In the genomic region with DNA sequence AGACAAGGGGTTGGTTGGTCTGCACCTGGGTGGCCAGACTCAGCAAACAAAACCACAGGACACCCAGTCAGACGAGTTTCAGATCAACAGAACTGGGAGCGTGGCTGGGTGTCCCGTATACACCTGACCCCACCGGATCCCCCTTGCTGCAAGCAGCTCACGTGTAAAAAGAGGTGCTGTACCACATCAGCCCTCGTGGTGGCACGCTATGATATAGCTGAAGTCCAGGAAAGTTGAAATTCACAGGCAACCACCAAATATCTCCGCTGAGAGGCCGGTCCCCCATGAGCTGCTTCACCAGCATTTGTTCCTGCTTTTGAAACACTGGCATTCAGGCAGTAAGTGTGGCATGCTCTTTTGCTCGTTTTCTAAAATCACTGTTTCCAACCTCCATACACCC, we compare ENCODE assay signal across 14 cellular contexts.
DNase-seq lines count a peak whose midpoint lies in the region; ATAC-seq and TF ChIP-seq lines count a peak whose summit lies in the region.
"Had no signal": no experiment of that assay in that cellular context is flagged by ENCODE, and none has a peak within 500 bp of the region (broad histone marks: within the 10 kb centered on the region; RNA-seq: fewer than 3 reads in every experiment).

No MANE protein-coding gene starts in this region.

- H3K9me3 ChIP-seq in HUES48 (ENCODE audit: control insufficient read depth, insufficient read depth, low read length) = peaks cover 95% of the 10 kb centered on the region
- H3K9me3 ChIP-seq in PC-3 (ENCODE audit: low read length) = peaks cover 9% of the 10 kb centered on the region; the same call in 1 of the 2 replicates
- peaks cover 1% of the 10 kb centered on the region for H3K9me3 ChIP-seq in aorta (ENCODE audit: control insufficient read depth, low read length)

- DNase-seq in PC-3 (peak; percentile 4), endothelial cell (ENCODE audit: low spot score) (no peak), superior temporal gyrus (ENCODE audit: extremely low spot score) (no peak), aorta (no peak)
- no peak for DNase-seq in activated T-cell treated with anti-CD3 and anti-CD28 coated beads, Interleukin-2, amount 50 U/mL, for 48 hours
- DNase-seq: activated naive CD8-positive, alpha-beta T cell treated with anti-CD3 and anti-CD28 coated beads for 36 hours; effector CD8-positive, alpha-beta T cell; mesendoderm; NCI-H1436 treated with DMSO at 0.1 percent for 48 hours; NCI-H524 treated with DMSO at 0.1 percent for 48 hours had no signal

- no peaks in the 10 kb centered on the region for H4K20me1 ChIP-seq in PC-3 (ENCODE audit: low read length)

- H3K36me3 ChIP-seq in HUES48 (ENCODE audit: control insufficient read depth, insufficient read depth, low read length) (no peaks in the 10 kb centered on the region), PC-3 (ENCODE audit: low read depth, low read length) (no peaks in the 10 kb centered on the region), aorta (ENCODE audit: control insufficient read depth in 1 of 2, insufficient read depth in 2 of 2, low read length in 1 of 2) (no peaks in the 10 kb centered on the region)
- H3K36me3 ChIP-seq: tibial nerve had no signal

- H3K9me3 Mint-ChIP-seq in endothelial cell (ENCODE audit: unreplicated experiment) = peaks cover 49% of the 10 kb centered on the region
- H3K9me3 Mint-ChIP-seq: activated naive CD8-positive, alpha-beta T cell treated with anti-CD3 and anti-CD28 coated beads for 36 hours had no signal

- peak overlapping the region; percentile 62 for H3K4me3 Mint-ChIP-seq in endothelial cell (ENCODE audit: unreplicated experiment)
- H3K4me3 Mint-ChIP-seq: activated naive CD8-positive, alpha-beta T cell treated with anti-CD3 and anti-CD28 coated beads for 36 hours had no signal

- H3K27ac ChIP-seq in HUES48 (ENCODE audit: low read depth, low read length) (no peak overlapping the region), PC-3 (ENCODE audit: low read length) (no peak overlapping the region), aorta (ENCODE audit: low read depth in 1 of 2, low read length in 2 of 2) (no peak overlapping the region)
- H3K27ac ChIP-seq: C4-2B, tibial nerve had no signal

- 53 to 60% methylated on average over 10 of the region's 10 CpGs for WGBS in aorta, 2 donors

- intact Hi-C loops in PC-3 (cut with micrococcal nuclease) = no loop called here
- intact Hi-C loops in aorta (cut with DNase I) = no loop called here

- H3F3A ChIP-seq in PC-3 (ENCODE audit: low read length, unreplicated experiment) = no peaks in the 10 kb centered on the region

- no peaks in the 10 kb centered on the region for H3K4me1 Mint-ChIP-seq in endothelial cell (ENCODE audit: unreplicated experiment)
- H3K4me1 Mint-ChIP-seq: activated naive CD8-positive, alpha-beta T cell treated with anti-CD3 and anti-CD28 coated beads for 36 hours had no signal

- no peaks in the 10 kb centered on the region for H3K27me3 ChIP-seq in HUES48 (ENCODE audit: control insufficient read depth, insufficient read depth, low read length)
- H3K27me3 ChIP-seq in PC-3 (ENCODE audit: low read length) = no peaks in the 10 kb centered on the region
- H3K27me3 ChIP-seq in aorta (ENCODE audit: control insufficient read depth in 1 of 2, insufficient read depth in 2 of 2, low read length in 1 of 2) = no peaks in the 10 kb centered on the region
- H3K27me3 ChIP-seq: tibial nerve had no signal

- H3K79me2 ChIP-seq in PC-3 (ENCODE audit: low read length) = no peaks in the 10 kb centered on the region

- H3K9me2 ChIP-seq in PC-3 (replicated peaks; ENCODE audit: low read length) = no peaks in the 10 kb centered on the region

- no TSS peak for BruUV-seq in PC-3 (replicated peaks; lab: Mats Ljungman, UMichigan)

- peaks cover 24% of the 10 kb centered on the region for H3K27me3 Mint-ChIP-seq in endothelial cell (ENCODE audit: unreplicated experiment)
- H3K27me3 Mint-ChIP-seq: activated naive CD8-positive, alpha-beta T cell treated with anti-CD3 and anti-CD28 coated beads for 36 hours had no signal

- no peak overlapping the region for H2AFZ ChIP-seq in PC-3 (ENCODE audit: low read length)

- no peak overlapping the region for H3K4me2 ChIP-seq in PC-3 (ENCODE audit: low read length)

- CTCF ChIA-PET in PC-3 (lab: Charles Lee) = no interaction called here

- TF ChIP-seq CTCF in GM12873 (IDR thresholded peaks at IDR 0.05; ENCODE audit: insufficient read depth, low read depth, low read length, missing control alignments) (peak; percentile 14), PC-3 (conservative IDR thresholded peaks at IDR 0.05; ENCODE audit: low read depth, low read length) (no peak), endothelial cell (IDR thresholded peaks at IDR 0.05; ENCODE audit: unreplicated experiment) (no peak)

- H3K4me3 ChIP-seq in HUES48 (ENCODE audit: low read depth, low read length) (0 out of 2 replicates have a peak overlapping the region, but pooled peaks have one; percentile 4), PC-3 (ENCODE audit: low read length) (no peak overlapping the region), aorta (ENCODE audit: low read length in 2 of 2) (no peak overlapping the region)
- H3K4me3 ChIP-seq: tibial nerve had no signal

- H3K9ac ChIP-seq in HUES48 (ENCODE audit: low read depth, low read length) = no peak overlapping the region
- H3K9ac ChIP-seq in PC-3 (ENCODE audit: low read length) = no peak overlapping the region

- no peak for ATAC-seq in PC-3
- no peak for ATAC-seq in aorta (ENCODE audit: low FRiP score)

- peaks cover 25% of the 10 kb centered on the region for H3K36me3 Mint-ChIP-seq in endothelial cell (ENCODE audit: low read depth, unreplicated experiment)
- H3K36me3 Mint-ChIP-seq: activated naive CD8-positive, alpha-beta T cell treated with anti-CD3 and anti-CD28 coated beads for 36 hours had no signal

- no peak overlapping the region for H3K27ac Mint-ChIP-seq in endothelial cell (ENCODE audit: unreplicated experiment)
- H3K27ac Mint-ChIP-seq: activated naive CD8-positive, alpha-beta T cell treated with anti-CD3 and anti-CD28 coated beads for 36 hours had no signal

- H3K4me1 ChIP-seq in HUES48 (ENCODE audit: control insufficient read depth, insufficient read depth, low read length) (no peaks in the 10 kb centered on the region), PC-3 (ENCODE audit: insufficient read depth, low read length) (no peaks in the 10 kb centered on the region), aorta (ENCODE audit: control insufficient read depth in 1 of 2, insufficient read depth in 2 of 2, low read length in 2 of 2) (no peaks in the 10 kb centered on the region)
- H3K4me1 ChIP-seq: tibial nerve had no signal

- POLR2A ChIA-PET in PC-3 (lab: Charles Lee; ENCODE audit: unreplicated experiment) = no interaction called here
